ENCODE assay signal across 1 cellular context in the genomic region with DNA sequence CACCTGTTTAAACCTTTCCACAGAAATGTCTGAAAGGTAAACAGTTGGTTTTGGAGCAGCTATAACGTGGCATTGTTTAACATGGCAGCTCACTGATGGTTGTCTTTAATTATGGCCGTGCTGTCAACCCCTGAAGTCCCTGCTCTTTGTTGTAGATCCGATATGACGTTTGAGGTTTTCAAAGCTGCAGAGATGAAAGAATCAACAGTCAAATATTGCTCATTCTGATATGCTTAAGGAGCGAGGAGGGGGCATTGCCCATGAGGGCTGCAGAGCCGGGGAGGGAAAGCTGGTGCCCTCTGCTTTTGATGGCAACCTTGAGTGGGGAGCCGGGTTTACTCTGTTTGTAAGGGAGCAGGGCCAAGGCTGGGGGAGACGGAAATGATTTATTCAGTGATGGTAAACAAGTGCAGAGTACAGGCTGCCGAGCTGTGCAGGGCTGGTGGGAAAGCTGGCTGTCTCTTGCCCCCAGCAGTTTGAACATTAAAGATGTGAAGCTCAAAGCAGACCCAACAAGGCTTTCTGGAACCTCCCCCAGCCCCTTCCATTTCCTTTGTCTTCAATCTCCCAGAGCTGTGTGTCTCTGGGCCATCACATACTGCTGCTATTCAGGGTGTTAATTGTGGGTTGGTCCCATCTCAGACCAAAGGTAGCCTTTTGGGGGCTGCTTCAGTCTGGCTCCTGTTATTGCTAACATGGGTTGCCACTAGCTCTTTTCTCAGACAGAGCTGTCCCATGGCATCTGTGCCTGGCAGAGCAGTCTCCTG.
A peak's percentile ranks its signal among the peaks of the same experiment; 100 is the strongest.
TF ChIP-seq lines count a peak whose summit lies in the region.

No MANE protein-coding gene starts in this region.

TF ChIP-seq in HepG2, 621 proteins besides CTCF, POLR2A, EP300 and RAD21 (continued from another document and continues in another):
- TF ChIP-seq ZNF296 (CRISPR knock-in tag; conservative IDR thresholded peaks at IDR 0.05) (peak; percentile 35; the same call in 1 of the 2 replicates), SNAI1 (CRISPR knock-in tag; IDR thresholded peaks at IDR 0.05; ENCODE audit: borderline replicate concordance) (no peak), REPIN1 (CRISPR knock-in tag; IDR thresholded peaks at IDR 0.05; ENCODE audit: borderline replicate concordance, low read depth) (peak; percentile 86; the same call in 1 of the 2 replicates), SNAPC5 (CRISPR knock-in tag; IDR thresholded peaks at IDR 0.05; ENCODE audit: borderline replicate concordance) (peak; percentile 70; the same call in 1 of the 2 replicates), SIX1 (CRISPR knock-in tag; IDR thresholded peaks at IDR 0.05; ENCODE audit: borderline replicate concordance) (peak; percentile 64; the same call in 1 of the 2 replicates), ZNF703 (CRISPR knock-in tag; IDR thresholded peaks at IDR 0.05; ENCODE audit: borderline replicate concordance) (no peak), ZNF563 (CRISPR knock-in tag; IDR thresholded peaks at IDR 0.05) (0 out of 2 replicates have a peak, but pooled peaks have one; percentile 40), RARA (CRISPR knock-in tag; IDR thresholded peaks at IDR 0.05) (peak; percentile 97), PRDM15 (CRISPR knock-in tag; IDR thresholded peaks at IDR 0.05) (peak; percentile 45; the same call in 1 of the 2 replicates), ZNF792 (CRISPR knock-in tag; IDR thresholded peaks at IDR 0.05) (no peak), XBP1 (CRISPR knock-in tag; IDR thresholded peaks at IDR 0.05) (no peak), ZNF569 (CRISPR knock-in tag; IDR thresholded peaks at IDR 0.05; ENCODE audit: borderline replicate concordance) (no peak), MXD4 (CRISPR knock-in tag; IDR thresholded peaks at IDR 0.05) (0 out of 2 replicates have a peak, but pooled peaks have one; percentile 45), GATA4 (IDR thresholded peaks at IDR 0.05; ENCODE audit: borderline replicate concordance, low read depth) (peak; percentile 97), JARID2 (CRISPR knock-in tag; IDR thresholded peaks at IDR 0.05; ENCODE audit: insufficient replicate concordance) (no peak), ZNF646 (CRISPR knock-in tag; IDR thresholded peaks at IDR 0.05) (no peak), ATF7-NPFF (CRISPR knock-in tag; IDR thresholded peaks at IDR 0.05; ENCODE audit: low read depth) (peak; percentile 23; the same call in 1 of the 2 replicates), ZFP90 (CRISPR knock-in tag; IDR thresholded peaks at IDR 0.05; ENCODE audit: borderline replicate concordance) (no peak; the same call in 1 of the 2 replicates), ZNF496 (CRISPR knock-in tag; IDR thresholded peaks at IDR 0.05; ENCODE audit: insufficient replicate concordance) (no peak), ZNF468 (CRISPR knock-in tag; IDR thresholded peaks at IDR 0.05) (no peak), KDM6A (CRISPR knock-in tag; IDR thresholded peaks at IDR 0.05; ENCODE audit: low read depth) (no peak), ZNF780A (CRISPR knock-in tag; IDR thresholded peaks at IDR 0.05) (no peak), ZBTB44 (CRISPR knock-in tag; IDR thresholded peaks at IDR 0.05) (no peak), ZNF614 (CRISPR knock-in tag; IDR thresholded peaks at IDR 0.05; ENCODE audit: borderline replicate concordance) (peak; percentile 32; the same call in 1 of the 2 replicates), EEA1 (CRISPR knock-in tag; IDR thresholded peaks at IDR 0.05; ENCODE audit: borderline replicate concordance) (no peak)
- TF ChIP-seq, protein P1, sequence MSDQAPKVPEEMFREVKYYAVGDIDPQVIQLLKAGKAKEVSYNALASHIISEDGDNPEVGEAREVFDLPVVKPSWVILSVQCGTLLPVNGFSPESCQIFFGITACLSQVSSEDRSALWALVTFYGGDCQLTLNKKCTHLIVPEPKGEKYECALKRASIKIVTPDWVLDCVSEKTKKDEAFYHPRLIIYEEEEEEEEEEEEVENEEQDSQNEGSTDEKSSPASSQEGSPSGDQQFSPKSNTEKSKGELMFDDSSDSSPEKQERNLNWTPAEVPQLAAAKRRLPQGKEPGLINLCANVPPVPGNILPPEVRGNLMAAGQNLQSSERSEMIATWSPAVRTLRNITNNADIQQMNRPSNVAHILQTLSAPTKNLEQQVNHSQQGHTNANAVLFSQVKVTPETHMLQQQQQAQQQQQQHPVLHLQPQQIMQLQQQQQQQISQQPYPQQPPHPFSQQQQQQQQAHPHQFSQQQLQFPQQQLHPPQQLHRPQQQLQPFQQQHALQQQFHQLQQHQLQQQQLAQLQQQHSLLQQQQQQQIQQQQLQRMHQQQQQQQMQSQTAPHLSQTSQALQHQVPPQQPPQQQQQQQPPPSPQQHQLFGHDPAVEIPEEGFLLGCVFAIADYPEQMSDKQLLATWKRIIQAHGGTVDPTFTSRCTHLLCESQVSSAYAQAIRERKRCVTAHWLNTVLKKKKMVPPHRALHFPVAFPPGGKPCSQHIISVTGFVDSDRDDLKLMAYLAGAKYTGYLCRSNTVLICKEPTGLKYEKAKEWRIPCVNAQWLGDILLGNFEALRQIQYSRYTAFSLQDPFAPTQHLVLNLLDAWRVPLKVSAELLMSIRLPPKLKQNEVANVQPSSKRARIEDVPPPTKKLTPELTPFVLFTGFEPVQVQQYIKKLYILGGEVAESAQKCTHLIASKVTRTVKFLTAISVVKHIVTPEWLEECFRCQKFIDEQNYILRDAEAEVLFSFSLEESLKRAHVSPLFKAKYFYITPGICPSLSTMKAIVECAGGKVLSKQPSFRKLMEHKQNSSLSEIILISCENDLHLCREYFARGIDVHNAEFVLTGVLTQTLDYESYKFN (CRISPR knock-in tag; conservative IDR thresholded peaks at IDR 0.05): peak; percentile 94
- TF ChIP-seq, protein P2, sequence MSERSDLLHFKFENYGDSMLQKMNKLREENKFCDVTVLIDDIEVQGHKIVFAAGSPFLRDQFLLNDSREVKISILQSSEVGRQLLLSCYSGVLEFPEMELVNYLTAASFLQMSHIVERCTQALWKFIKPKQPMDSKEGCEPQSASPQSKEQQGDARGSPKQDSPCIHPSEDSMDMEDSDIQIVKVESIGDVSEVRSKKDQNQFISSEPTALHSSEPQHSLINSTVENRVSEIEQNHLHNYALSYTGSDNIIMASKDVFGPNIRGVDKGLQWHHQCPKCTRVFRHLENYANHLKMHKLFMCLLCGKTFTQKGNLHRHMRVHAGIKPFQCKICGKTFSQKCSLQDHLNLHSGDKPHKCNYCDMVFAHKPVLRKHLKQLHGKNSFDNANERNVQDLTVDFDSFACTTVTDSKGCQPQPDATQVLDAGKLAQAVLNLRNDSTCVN (CRISPR knock-in tag; IDR thresholded peaks at IDR 0.05; ENCODE audit: borderline replicate concordance): peak; percentile 35; the same call in 1 of the 2 replicates
- TF ChIP-seq, protein P3, sequence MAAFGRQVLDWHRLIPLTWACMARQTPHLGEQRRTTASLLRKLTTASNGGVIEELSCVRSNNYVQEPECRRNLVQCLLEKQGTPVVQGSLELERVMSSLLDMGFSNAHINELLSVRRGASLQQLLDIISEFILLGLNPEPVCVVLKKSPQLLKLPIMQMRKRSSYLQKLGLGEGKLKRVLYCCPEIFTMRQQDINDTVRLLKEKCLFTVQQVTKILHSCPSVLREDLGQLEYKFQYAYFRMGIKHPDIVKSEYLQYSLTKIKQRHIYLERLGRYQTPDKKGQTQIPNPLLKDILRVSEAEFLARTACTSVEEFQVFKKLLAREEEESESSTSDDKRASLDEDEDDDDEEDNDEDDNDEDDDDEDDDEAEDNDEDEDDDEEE (CRISPR knock-in tag; IDR thresholded peaks at IDR 0.05): no peak; the same call in 1 of the 2 replicates
- TF ChIP-seq, protein P4, sequence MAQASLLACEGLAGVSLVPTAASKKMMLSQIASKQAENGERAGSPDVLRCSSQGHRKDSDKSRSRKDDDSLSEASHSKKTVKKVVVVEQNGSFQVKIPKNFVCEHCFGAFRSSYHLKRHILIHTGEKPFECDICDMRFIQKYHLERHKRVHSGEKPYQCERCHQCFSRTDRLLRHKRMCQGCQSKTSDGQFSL (CRISPR knock-in tag; IDR thresholded peaks at IDR 0.05): no peak
